In genomic region chr7:30074422-30075030, GRCh38 we compare ENCODE assay signal across 8 cellular contexts. TPM values are rescaled to one million over a fixed set of nuclear protein-coding genes. Genes with fewer than 3 reads are reported as not detected.
A peak's percentile ranks its signal among the peaks of the same experiment; 100 is the strongest.
DNase-seq lines count a peak whose midpoint lies in the region; ATAC-seq and TF ChIP-seq lines count a peak whose summit lies in the region.

No MANE protein-coding gene starts in this region.

- CTCF ChIA-PET in MCF 10A (lab: Yijun Ruan, JAX) = interaction anchor here (0.6 to 3.9 kb wide), 21 partner anchors 8 to 646 kb away, joined by 3 to 23 read pairs (median 4); partner anchors contain the start of gene FKBP14

- no peaks in the 10 kb centered on the region for H3K27me3 Mint-ChIP-seq in MCF 10A (ENCODE audit: insufficient read depth, unreplicated experiment)
- H3K27me3 Mint-ChIP-seq in glutamatergic neuron (ENCODE audit: unreplicated experiment) = no peaks in the 10 kb centered on the region

- H3K27ac Mint-ChIP-seq in MCF 10A (ENCODE audit: low read depth, unreplicated experiment) (no peak overlapping the region), glutamatergic neuron (ENCODE audit: unreplicated experiment) (no peak overlapping the region)

- H3K27me3 ChIP-seq in breast epithelium = no peaks in the 10 kb centered on the region

- peak; percentile 59 for DNase-seq in MCF 10A (ENCODE audit: unreplicated experiment)
- DNase-seq in breast epithelium (ENCODE audit: low spot score in 2 of 2) = no peak
- DNase-seq in NCI-H2081 treated with DMSO at 0.1 percent for 48 hours (lab: John Stamatoyannopoulos, UW) = peak; percentile 37
- peak; percentile 62 for DNase-seq in amniotic epithelial cell (ENCODE audit: low read depth)
- peak; percentile 21 for DNase-seq in medulla oblongata (ENCODE audit: extremely low spot score)
- no peak for DNase-seq in glutamatergic neuron

- no TSS peak for BruUV-seq in MCF 10A (replicated peaks; lab: Mats Ljungman, UMichigan)

- no peak overlapping the region for H3K27ac ChIP-seq in breast epithelium

- no peak overlapping the region for H3K4me3 ChIP-seq in breast epithelium

- intact Hi-C loops in MCF 10A (cut with micrococcal nuclease) (no loop called here), breast epithelium (cut with DNase I; ENCODE audit: low total_unique reads) (no loop called here)

- POLR2A ChIA-PET in MCF 10A (lab: Yijun Ruan, JAX) = interaction anchor here (0.7 to 2.6 kb wide), 2 partner anchors 47 to 60 kb away, joined by 3 to 11 read pairs; partner anchors contain the start of genes FKBP14, MTURN and PLEKHA8

- H3K9me3 ChIP-seq in breast epithelium = no peaks in the 10 kb centered on the region

- no peaks in the 10 kb centered on the region for H3K36me3 ChIP-seq in breast epithelium

- H3K4me1 Mint-ChIP-seq in MCF 10A (ENCODE audit: insufficient read depth, unreplicated experiment) (peaks cover 6% of the 10 kb centered on the region), glutamatergic neuron (ENCODE audit: low read depth, unreplicated experiment) (no peaks in the 10 kb centered on the region)

- no peaks in the 10 kb centered on the region for H3K9me3 Mint-ChIP-seq in MCF 10A (ENCODE audit: unreplicated experiment)
- no peaks in the 10 kb centered on the region for H3K9me3 Mint-ChIP-seq in glutamatergic neuron (ENCODE audit: unreplicated experiment)

- H3K4me1 ChIP-seq in breast epithelium = no peaks in the 10 kb centered on the region

- TF ChIP-seq POLR2A in breast epithelium (IDR thresholded peaks at IDR 0.05) = no peak

- H3K36me3 Mint-ChIP-seq in MCF 10A (ENCODE audit: insufficient read depth, unreplicated experiment) (peaks cover 15% of the 10 kb centered on the region), glutamatergic neuron (ENCODE audit: unreplicated experiment) (peaks cover 5% of the 10 kb centered on the region)

- no peak overlapping the region for H3K4me3 Mint-ChIP-seq in MCF 10A (ENCODE audit: unreplicated experiment)
- no peak overlapping the region for H3K4me3 Mint-ChIP-seq in glutamatergic neuron (ENCODE audit: unreplicated experiment)

- peak; percentile 40 for TF ChIP-seq CTCF in MCF 10A (IDR thresholded peaks at IDR 0.05; ENCODE audit: unreplicated experiment)
- TF ChIP-seq CTCF in breast epithelium (IDR thresholded peaks at IDR 0.05) = peak in 1 of 3 donors; percentile 11
- TF ChIP-seq CTCF in glutamatergic neuron (IDR thresholded peaks at IDR 0.05; ENCODE audit: partially characterized antibody, unreplicated experiment) = no peak

- no peak for ATAC-seq in activated CD4-positive, CD25-positive, alpha-beta regulatory T cell treated with anti-CD3 and anti-CD28 coated beads, Interleukin-2, amount 50 U/mL, for 24 hours
- ATAC-seq in GM21723 (IDR thresholded peaks at IDR 0.05; ENCODE audit: unreplicated experiment) = no peak

RNA-seq across cellular contexts. Expression of gene PLEKHA8, which starts 46.3 kb away (rescaled TPM):
- 12.0 and 16.2 TPM in 2 replicates for total RNA-seq in MCF 10A (2022)
- total RNA-seq in breast epithelium = 10 to 100 TPM in 2 of 3 donors, 1 to 10 TPM in 1; 7.5 to 15.1 (median 14.0) TPM
- 57.9 TPM for total RNA-seq in glutamatergic neuron (ENCODE audit: unreplicated experiment)

RNA-seq across cellular contexts. Expression of gene FKBP14, which starts 48.0 kb away (rescaled TPM):
- total RNA-seq in MCF 10A (2022) = 39.8 and 49.8 TPM in 2 replicates
- total RNA-seq in breast epithelium = 10 to 100 TPM in 1 of 3 donors, 1 to 10 TPM in 2; 3.8 to 13.0 (median 9.5) TPM
- total RNA-seq in glutamatergic neuron (ENCODE audit: unreplicated experiment) = 6.8 TPM

Comparison
In these comparisons a context has a peak if more than half of its experiments do, and no peak if none do; other contexts are left out.
1. DNase-seq: peak in MCF 10A (single experiment), NCI-H2081 treated with DMSO at 0.1 percent for 48 hours (single experiment), amniotic epithelial cell (single experiment) and medulla oblongata (single experiment); none in breast epithelium (0 of 2) and glutamatergic neuron (single experiment).